Comparison of ENCODE assay signal across 26 cellular contexts in genomic region chr1:57927003-57927402, GRCh38.
DNase-seq lines count a peak whose midpoint lies in the region; ATAC-seq, FAIRE-seq and TF ChIP-seq lines count a peak whose summit lies in the region.
"Had no signal": no experiment of that assay in that cellular context is flagged by ENCODE, and none has a peak within 500 bp of the region (broad histone marks: within the 10 kb centered on the region; RNA-seq: fewer than 3 reads in every experiment).

No MANE protein-coding gene starts in this region.

- no peaks in the 10 kb centered on the region for H3F3A ChIP-seq in GM23338 (replicated peaks; ENCODE audit: low read depth)

- H3K4me1 ChIP-seq in BLaER1 (peaks cover 28% of the 10 kb centered on the region), GM23338 (ENCODE audit: insufficient read depth) (peaks cover 8% of the 10 kb centered on the region), Karpas-422 (ENCODE audit: low read length) (peaks cover 57% of the 10 kb centered on the region), esophagus muscularis mucosa (no peaks in the 10 kb centered on the region)
- H3K4me1 ChIP-seq: A549 had no signal

- no peak overlapping the region for H3K4me3 ChIP-seq in BLaER1
- H3K4me3 ChIP-seq in GM23338 = no peak overlapping the region
- H3K4me3 ChIP-seq in Karpas-422 (ENCODE audit: low read length) = no peak overlapping the region; the same call in 1 of the 2 replicates
- H3K4me3 ChIP-seq in esophagus muscularis mucosa = no peak overlapping the region
- H3K4me3 ChIP-seq: A549 had no signal

- TF ChIP-seq POLR2A in esophagus muscularis mucosa (IDR thresholded peaks at IDR 0.05; ENCODE audit: low read depth) (no peak), H54 (IDR thresholded peaks at IDR 0.05; ENCODE audit: low read depth, low read length) (no peak)

- H3K27ac ChIP-seq in BLaER1 (no peak overlapping the region), GM23338 (ENCODE audit: low read depth) (no peak overlapping the region), Karpas-422 (ENCODE audit: low read length) (peak overlapping the region; percentile 87), esophagus muscularis mucosa (replicated peaks in 1 of 4) (no peak overlapping the region)
- H3K27ac ChIP-seq: 22Rv1, A549 had no signal

- H3K4me3 Mint-ChIP-seq in GM23338 = no peak overlapping the region
- H3K4me3 Mint-ChIP-seq in activated CD4-positive, alpha-beta memory T cell treated with anti-CD3 and anti-CD28 coated beads, Interleukin-2, amount 10 ng/mL, durations not matched to agents 7 days and 5 days = no peak overlapping the region
- H3K4me3 Mint-ChIP-seq: B cell; CD14-positive monocyte; CD4-positive, CD25-positive, alpha-beta regulatory T cell; CD8-positive, alpha-beta memory T cell had no signal

- no peak for TF ChIP-seq EP300 in esophagus muscularis mucosa (IDR thresholded peaks at IDR 0.05)

- H3K36me3 Mint-ChIP-seq in GM23338 (ENCODE audit: low read depth) = no peaks in the 10 kb centered on the region
- H3K36me3 Mint-ChIP-seq in activated CD4-positive, alpha-beta memory T cell treated with anti-CD3 and anti-CD28 coated beads, Interleukin-2, amount 10 ng/mL, durations not matched to agents 7 days and 5 days (ENCODE audit: low read depth) = no peaks in the 10 kb centered on the region
- H3K36me3 Mint-ChIP-seq: CD14-positive monocyte; CD4-positive, alpha-beta memory T cell; CD4-positive, CD25-positive, alpha-beta regulatory T cell; CD8-positive, alpha-beta memory T cell had no signal

- no peaks in the 10 kb centered on the region for H3K9me3 Mint-ChIP-seq in GM23338
- no peaks in the 10 kb centered on the region for H3K9me3 Mint-ChIP-seq in activated CD4-positive, alpha-beta memory T cell treated with anti-CD3 and anti-CD28 coated beads, Interleukin-2, amount 10 ng/mL, durations not matched to agents 7 days and 5 days

- POLR2A ChIA-PET in activated CD4-positive, alpha-beta memory T cell treated with anti-CD3 and anti-CD28 coated beads, Interleukin-2, amount 10 ng/mL, durations not matched to agents 7 days and 5 days (lab: Charles Lee) = no interaction called here

- H3K9me2 ChIP-seq in GM23338 (ENCODE audit: insufficient read depth) (peaks cover 9% of the 10 kb centered on the region), Karpas-422 (replicated peaks; ENCODE audit: insufficient read depth, low read length) (no peaks in the 10 kb centered on the region)

- H3K36me3 ChIP-seq in BLaER1 (no peaks in the 10 kb centered on the region), GM23338 (ENCODE audit: insufficient read depth) (no peaks in the 10 kb centered on the region), Karpas-422 (ENCODE audit: insufficient read depth, low read length) (no peaks in the 10 kb centered on the region), esophagus muscularis mucosa (no peaks in the 10 kb centered on the region)

- H3K27ac Mint-ChIP-seq in GM23338 = no peak overlapping the region
- H3K27ac Mint-ChIP-seq in activated CD4-positive, alpha-beta memory T cell treated with anti-CD3 and anti-CD28 coated beads, Interleukin-2, amount 10 ng/mL, durations not matched to agents 7 days and 5 days = no peak overlapping the region
- H3K27ac Mint-ChIP-seq: B cell; CD14-positive monocyte; CD4-positive, alpha-beta memory T cell; CD4-positive, CD25-positive, alpha-beta regulatory T cell; CD8-positive, alpha-beta memory T cell had no signal

- no peak for ATAC-seq in GM23338
- ATAC-seq: A549 had no signal

- H3K9me3 ChIP-seq in BLaER1 (no peaks in the 10 kb centered on the region), Karpas-422 (ENCODE audit: low read length) (no peaks in the 10 kb centered on the region), esophagus muscularis mucosa (no peaks in the 10 kb centered on the region)
- H3K9me3 ChIP-seq: A549 had no signal

- no peaks in the 10 kb centered on the region for H3K27me3 Mint-ChIP-seq in GM23338 (ENCODE audit: insufficient read depth, low read depth, poor library complexity)
- no peaks in the 10 kb centered on the region for H3K27me3 Mint-ChIP-seq in activated CD4-positive, alpha-beta memory T cell treated with anti-CD3 and anti-CD28 coated beads, Interleukin-2, amount 10 ng/mL, durations not matched to agents 7 days and 5 days
- H3K27me3 Mint-ChIP-seq: B cell; CD4-positive, CD25-positive, alpha-beta regulatory T cell; CD8-positive, alpha-beta memory T cell had no signal

- no peak for DNase-seq in GM23338 (ENCODE audit: low spot score)
- DNase-seq in Karpas-422 = peak; percentile 89
- DNase-seq in esophagus muscularis mucosa (ENCODE audit: extremely low spot score) = peak; percentile 19
- no peak for DNase-seq in activated CD4-positive, alpha-beta memory T cell treated with anti-CD3 and anti-CD28 coated beads, Interleukin-2, amount 10 ng/mL, durations not matched to agents 7 days and 5 days
- DNase-seq in GM03348 (ENCODE audit: low spot score) = no peak
- DNase-seq in DMS79 (lab: John Stamatoyannopoulos, UW) = no peak
- DNase-seq in H54 (ENCODE audit: insufficient read length, low spot score) = no peak
- DNase-seq: AML-193; C1 segment of cervical spinal cord; CD4-positive, alpha-beta memory T cell; CD4-positive, CD25-positive, alpha-beta regulatory T cell; CD8-positive, alpha-beta memory T cell; COR-L47; DMS 273 treated with DMSO at 0.1 percent for 48 hours; DMS153; DMS53; DMS79 treated with DMSO at 0.1 percent for 48 hours; GF-D8 had no signal

- no peak for FAIRE-seq in H54 (lab: Jason Lieb, UNC)
- FAIRE-seq: A549, G401.6, GM12892, GM18507 had no signal

- H3K79me2 ChIP-seq in GM23338 (replicated peaks; ENCODE audit: insufficient read depth) = no peaks in the 10 kb centered on the region
- H3K79me2 ChIP-seq in Karpas-422 (ENCODE audit: low read length) = no peaks in the 10 kb centered on the region

- intact Hi-C loops in esophagus muscularis mucosa (cut with DNase I) = no loop called here

- CTCF ChIA-PET in activated CD4-positive, alpha-beta memory T cell treated with anti-CD3 and anti-CD28 coated beads, Interleukin-2, amount 10 ng/mL, durations not matched to agents 7 days and 5 days (lab: Charles Lee) = interaction anchor here (1.0 kb wide), 1 partner anchor 80 kb away, joined by 3 read pairs; no protein-coding TSS in a partner anchor

- H3K4me2 ChIP-seq in BLaER1 = peak overlapping the region; percentile 39
- 0 out of 2 replicates have a peak overlapping the region, but pooled peaks have one; percentile 4 for H3K4me2 ChIP-seq in GM23338
- H3K4me2 ChIP-seq in Karpas-422 (ENCODE audit: low read depth, low read length, poor library complexity, severe bottlenecking) = peak overlapping the region; percentile 48
- H3K4me2 ChIP-seq: A549 had no signal

- TF ChIP-seq CTCF in GM23338 (conservative IDR thresholded peaks at IDR 0.05; ENCODE audit: low read depth in 2 of 2) (no peak), esophagus muscularis mucosa (IDR thresholded peaks at IDR 0.05) (no peak)

- peaks cover 7% of the 10 kb centered on the region for H3K4me1 Mint-ChIP-seq in GM23338
- H3K4me1 Mint-ChIP-seq in activated CD4-positive, alpha-beta memory T cell treated with anti-CD3 and anti-CD28 coated beads, Interleukin-2, amount 10 ng/mL, durations not matched to agents 7 days and 5 days = no peaks in the 10 kb centered on the region
- H3K4me1 Mint-ChIP-seq: B cell; CD14-positive monocyte; CD4-positive, alpha-beta memory T cell; CD4-positive, CD25-positive, alpha-beta regulatory T cell; CD8-positive, alpha-beta memory T cell had no signal

- H4K20me1 ChIP-seq in BLaER1 = no peaks in the 10 kb centered on the region
- H4K20me1 ChIP-seq in GM23338 (replicated peaks; ENCODE audit: insufficient read depth) = no peaks in the 10 kb centered on the region
- no peaks in the 10 kb centered on the region for H4K20me1 ChIP-seq in Karpas-422 (ENCODE audit: insufficient read depth, low read depth, low read length)

- H3K27me3 ChIP-seq in BLaER1 (no peaks in the 10 kb centered on the region), GM23338 (ENCODE audit: insufficient read depth) (no peaks in the 10 kb centered on the region), Karpas-422 (ENCODE audit: low read length) (no peaks in the 10 kb centered on the region), esophagus muscularis mucosa (no peaks in the 10 kb centered on the region)

- 89% methylated on average over 1 of the region's 1 CpG for WGBS in esophagus muscularis mucosa

- H2AFZ ChIP-seq in GM23338 (no peak overlapping the region), Karpas-422 (ENCODE audit: low read length) (no peak overlapping the region)

- H3K9ac ChIP-seq in BLaER1 (no peak overlapping the region), Karpas-422 (ENCODE audit: low read length) (no peak overlapping the region)

TF ChIP-seq in GM23338, 12 proteins besides CTCF, POLR2A, EP300 and RAD21 (continues in another document):
- TF ChIP-seq EZH2 (IDR thresholded peaks at IDR 0.05; ENCODE audit: low read depth, unreplicated experiment) (no peak), ETS1 (IDR thresholded peaks at IDR 0.05) (no peak), NANOG (IDR thresholded peaks at IDR 0.05; ENCODE audit: borderline replicate concordance) (no peak), STAT1 (IDR thresholded peaks at IDR 0.05; ENCODE audit: unreplicated experiment) (no peak), POLR2AphosphoS5 (IDR thresholded peaks at IDR 0.05; ENCODE audit: low read depth) (no peak), EZH2phosphoT487 (IDR thresholded peaks at IDR 0.05; ENCODE audit: unreplicated experiment) (no peak)

Comparison
In these comparisons a context has a peak if more than half of its experiments do, and no peak if none do; other contexts are left out.
1. DNase-seq: peak in Karpas-422 (single experiment) and esophagus muscularis mucosa (single experiment); none in GM23338 (single experiment), activated CD4-positive, alpha-beta memory T cell treated with anti-CD3 and anti-CD28 coated beads, Interleukin-2, amount 10 ng/mL, durations not matched to agents 7 days and 5 days (single experiment), GM03348 (single experiment), DMS79 (single experiment) and H54 (single experiment).
2. Peak in every context shown above with its lines, with median percentiles within 50 percentile points of each other: H3K4me2 ChIP-seq.